9 cellular contexts compared by ENCODE assay signal in the genomic region with DNA sequence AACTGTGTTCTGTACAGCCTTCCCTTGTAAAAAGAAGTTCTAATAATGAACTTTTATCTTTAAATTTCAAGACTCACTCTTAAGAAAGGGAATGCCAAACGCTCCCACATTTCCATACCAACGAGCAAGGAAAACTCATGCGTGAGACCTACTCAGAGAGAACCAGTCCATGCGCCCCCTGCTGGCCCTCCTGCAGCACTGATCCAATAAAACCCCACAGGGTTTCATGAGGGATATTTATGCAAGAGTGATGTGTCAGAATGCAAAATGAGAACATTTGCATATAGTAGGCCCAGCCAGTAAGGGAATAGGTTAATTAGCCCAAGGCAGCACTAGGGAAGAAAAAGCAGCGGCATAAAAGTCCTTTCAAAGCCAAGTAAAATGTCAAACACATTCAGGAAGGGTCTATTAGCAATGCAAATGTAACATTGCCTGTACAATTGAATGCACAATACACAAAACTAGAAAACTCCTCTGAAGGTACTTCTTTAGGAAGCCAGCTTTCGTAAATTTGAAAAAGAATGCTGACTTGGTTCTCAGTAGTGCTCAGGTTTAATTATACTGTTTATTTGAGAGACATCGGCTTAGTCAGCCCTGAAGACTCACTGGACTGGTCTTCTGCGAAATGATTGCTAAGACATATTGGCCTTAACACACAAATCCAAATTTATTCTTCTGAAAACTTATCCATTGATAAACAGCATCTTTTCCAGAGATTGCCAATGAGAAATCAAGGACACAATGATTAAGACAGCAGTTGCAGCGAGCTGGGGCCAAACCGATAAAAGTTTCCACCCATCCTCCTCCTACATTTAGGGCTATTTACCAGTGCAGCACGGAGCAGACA.
DNase-seq lines count a peak whose midpoint lies in the region; ATAC-seq and TF ChIP-seq lines count a peak whose summit lies in the region.
"Had no signal": no experiment of that assay in that cellular context is flagged by ENCODE, and none has a peak within 500 bp of the region (broad histone marks: within the 10 kb centered on the region; RNA-seq: fewer than 3 reads in every experiment).

No MANE protein-coding gene starts in this region.

- peak overlapping the region in 55 of 59 donors; percentile 8 to 89 (median 65) for H3K27ac ChIP-seq in dorsolateral prefrontal cortex

- CTCF ChIA-PET in activated CD4-positive, alpha-beta T cell treated with anti-CD3 and anti-CD28 coated beads, Interleukin-2, amount 10 ng/mL, durations not matched to agents 7 days and 5 days (lab: Charles Lee) = interaction anchor here (0.5 to 1.3 kb wide), 15 partner anchors 13 to 532 kb away, joined by 3 to 6 read pairs (median 3); no protein-coding TSS in a partner anchor

- intact Hi-C loops in dorsolateral prefrontal cortex (cut with DNase I) = loop anchor here (2.0 to 10.0 kb wide), 11 partner anchors 44 to 753 kb away; partner anchors contain the start of genes ATXN1 (in 1 of the 2) and GMPR (in 1 of the 2)

- H3K4me3 Mint-ChIP-seq in activated CD4-positive, alpha-beta T cell treated with anti-CD3 and anti-CD28 coated beads, Interleukin-2, amount 10 ng/mL, durations not matched to agents 7 days and 5 days = no peak overlapping the region
- no peak overlapping the region for H3K4me3 Mint-ChIP-seq in memory B cell
- H3K4me3 Mint-ChIP-seq: stimulated activated naive CD8-positive, alpha-beta T cell treated with anti-CD3 and anti-CD28 coated beads, Interleukin-15, Interleukin-2, amounts not matched to agents 100 ng/mL and 50 ng/mL, for 24 hours had no signal

- H3K4me1 Mint-ChIP-seq in activated CD4-positive, alpha-beta T cell treated with anti-CD3 and anti-CD28 coated beads, Interleukin-2, amount 10 ng/mL, durations not matched to agents 7 days and 5 days = peaks cover 2% of the 10 kb centered on the region
- peaks cover 7% of the 10 kb centered on the region for H3K4me1 Mint-ChIP-seq in memory B cell

- peak; percentile 82 to 98 (median 91) for TF ChIP-seq CTCF in dorsolateral prefrontal cortex (IDR thresholded peaks at IDR 0.05 in 54 of 56, conservative IDR thresholded peaks at IDR 0.05 in 2 of 56; ENCODE audit: low read depth in 1 of 56, partially characterized antibody in 56 of 56)

- ATAC-seq in HG03039 (IDR thresholded peaks at IDR 0.05; ENCODE audit: unreplicated experiment) (peak; percentile 48), memory B cell (ENCODE audit: low read depth) (peak; percentile 76)

- DNase-seq in NCI-H510A treated with DMSO at 0.1 percent for 48 hours (lab: John Stamatoyannopoulos, UW) = peak; percentile 39
- DNase-seq in NCI-H510A (lab: John Stamatoyannopoulos, UW) = no peak
- DNase-seq in NCI-H446 treated with DMSO at 0.1 percent for 48 hours (lab: John Stamatoyannopoulos, UW) = peak; percentile 64
- DNase-seq in activated CD4-positive, alpha-beta T cell treated with anti-CD3 and anti-CD28 coated beads, Interleukin-2, amount 10 ng/mL, durations not matched to agents 7 days and 5 days = peak; percentile 67
- peak; percentile 70 to 84 (median 82) for DNase-seq in dorsolateral prefrontal cortex
- peak; percentile 54 to 62 for DNase-seq in memory B cell (ENCODE audit: low spot score in 2 of 2)
- DNase-seq in stimulated activated CD8-positive, alpha-beta memory T cell treated with anti-CD3 and anti-CD28 coated beads, Interleukin-15, amount 100 ng/mL, for 24 hours (ENCODE audit: low read depth) = peak; percentile 47

- peak overlapping the region in 40 of 59 donors; percentile 0 to 47 (median 26) for H3K4me3 ChIP-seq in dorsolateral prefrontal cortex

- H3K9me3 Mint-ChIP-seq in activated CD4-positive, alpha-beta T cell treated with anti-CD3 and anti-CD28 coated beads, Interleukin-2, amount 10 ng/mL, durations not matched to agents 7 days and 5 days = no peaks in the 10 kb centered on the region
- no peaks in the 10 kb centered on the region for H3K9me3 Mint-ChIP-seq in memory B cell
- H3K9me3 Mint-ChIP-seq: stimulated activated naive CD8-positive, alpha-beta T cell treated with anti-CD3 and anti-CD28 coated beads, Interleukin-15, Interleukin-2, amounts not matched to agents 100 ng/mL and 50 ng/mL, for 24 hours had no signal

- H3K36me3 Mint-ChIP-seq in activated CD4-positive, alpha-beta T cell treated with anti-CD3 and anti-CD28 coated beads, Interleukin-2, amount 10 ng/mL, durations not matched to agents 7 days and 5 days (ENCODE audit: low read depth) = peaks cover 10% of the 10 kb centered on the region
- peaks cover 12% of the 10 kb centered on the region for H3K36me3 Mint-ChIP-seq in memory B cell

- no peak overlapping the region for H3K27ac Mint-ChIP-seq in activated CD4-positive, alpha-beta T cell treated with anti-CD3 and anti-CD28 coated beads, Interleukin-2, amount 10 ng/mL, durations not matched to agents 7 days and 5 days
- H3K27ac Mint-ChIP-seq in memory B cell = no peak overlapping the region
- H3K27ac Mint-ChIP-seq: stimulated activated naive CD8-positive, alpha-beta T cell treated with anti-CD3 and anti-CD28 coated beads, Interleukin-15, Interleukin-2, amounts not matched to agents 100 ng/mL and 50 ng/mL, for 24 hours had no signal

- H3K27me3 Mint-ChIP-seq in activated CD4-positive, alpha-beta T cell treated with anti-CD3 and anti-CD28 coated beads, Interleukin-2, amount 10 ng/mL, durations not matched to agents 7 days and 5 days = no peaks in the 10 kb centered on the region
- H3K27me3 Mint-ChIP-seq in memory B cell = no peaks in the 10 kb centered on the region
- H3K27me3 Mint-ChIP-seq: stimulated activated naive CD8-positive, alpha-beta T cell treated with anti-CD3 and anti-CD28 coated beads, Interleukin-15, Interleukin-2, amounts not matched to agents 100 ng/mL and 50 ng/mL, for 24 hours had no signal

- H3K27me3 ChIP-seq in dorsolateral prefrontal cortex = no peaks in the 10 kb centered on the region

- POLR2A ChIA-PET in activated CD4-positive, alpha-beta T cell treated with anti-CD3 and anti-CD28 coated beads, Interleukin-2, amount 10 ng/mL, durations not matched to agents 7 days and 5 days (lab: Charles Lee) = no interaction called here
